In genomic region chr12:3043406-3043805, GRCh38 we compare ENCODE assay signal across 23 cellular contexts. TPM values are rescaled to one million over a fixed set of nuclear protein-coding genes. Genes with fewer than 3 reads are reported as not detected.
"Had no signal": no experiment of that assay in that cellular context is flagged by ENCODE, and none has a peak within 500 bp of the region (broad histone marks: within the 10 kb centered on the region; RNA-seq: fewer than 3 reads in every experiment).

No MANE protein-coding gene starts in this region.

- H3K27me3 ChIP-seq: body of pancreas, cardiac muscle cell, thyroid gland, upper lobe of right lung had no signal

- H3K4me3 Mint-ChIP-seq: activated CD4-positive, alpha-beta memory T cell treated with anti-CD3 and anti-CD28 coated beads, Interleukin-2, amount 10 ng/mL, durations not matched to agents 7 days and 5 days; activated CD4-positive, alpha-beta T cell treated with anti-CD3 and anti-CD28 coated beads, Interleukin-2, amount 10 ng/mL, durations not matched to agents 24 days and 14 days; activated naive CD4-positive, alpha-beta T cell treated with anti-CD3 and anti-CD28 coated beads, Interleukin-2, amount 50 U/mL, for 24 hours; activated T-cell treated with anti-CD3 and anti-CD28 coated beads, Interleukin-2, amount 50 U/mL, for 72 hours; stimulated activated naive CD8-positive, alpha-beta T cell treated with anti-CD3 and anti-CD28 coated beads, Interleukin-15, Interleukin-2, amounts not matched to agents 100 ng/mL and 50 ng/mL, for 24 hours had no signal

- H3K27ac Mint-ChIP-seq: activated CD4-positive, alpha-beta memory T cell treated with anti-CD3 and anti-CD28 coated beads, Interleukin-2, amount 10 ng/mL, durations not matched to agents 7 days and 5 days; activated CD4-positive, alpha-beta T cell treated with anti-CD3 and anti-CD28 coated beads, Interleukin-2, amount 10 ng/mL, durations not matched to agents 24 days and 14 days; activated naive CD4-positive, alpha-beta T cell treated with anti-CD3 and anti-CD28 coated beads, Interleukin-2, amount 50 U/mL, for 24 hours; activated T-cell treated with anti-CD3 and anti-CD28 coated beads, Interleukin-2, amount 50 U/mL, for 72 hours; stimulated activated naive CD8-positive, alpha-beta T cell treated with anti-CD3 and anti-CD28 coated beads, Interleukin-15, Interleukin-2, amounts not matched to agents 100 ng/mL and 50 ng/mL, for 24 hours had no signal

- H3K9me3 Mint-ChIP-seq: activated CD4-positive, alpha-beta memory T cell treated with anti-CD3 and anti-CD28 coated beads, Interleukin-2, amount 10 ng/mL, durations not matched to agents 7 days and 5 days; activated CD4-positive, alpha-beta T cell treated with anti-CD3 and anti-CD28 coated beads, Interleukin-2, amount 10 ng/mL, durations not matched to agents 24 days and 14 days; activated naive CD4-positive, alpha-beta T cell treated with anti-CD3 and anti-CD28 coated beads, Interleukin-2, amount 50 U/mL, for 24 hours; activated T-cell treated with anti-CD3 and anti-CD28 coated beads, Interleukin-2, amount 50 U/mL, for 72 hours; naive B cell; stimulated activated naive CD8-positive, alpha-beta T cell treated with anti-CD3 and anti-CD28 coated beads, Interleukin-15, Interleukin-2, amounts not matched to agents 100 ng/mL and 50 ng/mL, for 24 hours had no signal

- H3K4me1 ChIP-seq: gastroesophageal sphincter had no signal

- H3K36me3 ChIP-seq: cardiac muscle cell, upper lobe of right lung had no signal

- FAIRE-seq: endothelial cell of umbilical vein, keratinocyte had no signal

- H3K27ac ChIP-seq: body of pancreas, cardiac muscle cell, gastroesophageal sphincter, thyroid gland, upper lobe of right lung had no signal

- H3K4me3 ChIP-seq: body of pancreas, cardiac muscle cell, gastroesophageal sphincter, thyroid gland, upper lobe of right lung had no signal

- H3K36me3 Mint-ChIP-seq: activated naive CD4-positive, alpha-beta T cell treated with anti-CD3 and anti-CD28 coated beads, Interleukin-2, amount 50 U/mL, for 24 hours; naive B cell had no signal

- H3K4me1 Mint-ChIP-seq: activated CD4-positive, alpha-beta memory T cell treated with anti-CD3 and anti-CD28 coated beads, Interleukin-2, amount 10 ng/mL, durations not matched to agents 7 days and 5 days; activated CD4-positive, alpha-beta T cell treated with anti-CD3 and anti-CD28 coated beads, Interleukin-2, amount 10 ng/mL, durations not matched to agents 24 days and 14 days; activated naive CD4-positive, alpha-beta T cell treated with anti-CD3 and anti-CD28 coated beads, Interleukin-2, amount 50 U/mL, for 24 hours had no signal

- DNase-seq: activated CD4-positive, alpha-beta memory T cell treated with anti-CD3 and anti-CD28 coated beads, Interleukin-2, amount 10 ng/mL, durations not matched to agents 7 days and 5 days; activated CD4-positive, alpha-beta T cell treated with anti-CD3 and anti-CD28 coated beads, Interleukin-2, amount 10 ng/mL, durations not matched to agents 24 days and 14 days; activated gamma-delta T cell treated with Interleukin-2 at 50 U/mL for 16 hours; activated T-cell treated with anti-CD3 and anti-CD28 coated beads, Interleukin-2, amount 50 U/mL, for 72 hours; anterior cingulate cortex; body of pancreas; head of caudate nucleus; left colon; mesendoderm; naive B cell; stimulated activated CD4-positive, alpha-beta T cell treated with anti-CD3 and anti-CD28 coated beads, Interleukin-4, amount 100 ng/mL, for 4 hours; substantia nigra; thyroid gland; upper lobe of right lung had no signal

- H3K9me3 ChIP-seq: body of pancreas, gastroesophageal sphincter, thyroid gland, upper lobe of right lung had no signal

- ATAC-seq: activated CD4-positive, CD25-positive, alpha-beta regulatory T cell treated with anti-CD3 and anti-CD28 coated beads, Interleukin-2, amount 50 U/mL, for 24 hours; activated T-cell treated with anti-CD3 and anti-CD28 coated beads, Interleukin-2, amount 50 U/mL, for 72 hours; body of pancreas; esophagus mucosa; gastroesophageal sphincter; left colon; upper lobe of right lung had no signal

RNA-seq across cellular contexts. Expression of gene TSPAN9, which starts 33.8 kb away (rescaled TPM):
- total RNA-seq: T-helper 2 cell treated with Interferon-gamma antibody and Interleukin-4, amounts not matched to agents 100 ng/mL and 5 ng/mL, for 36 hours had no signal
